In genomic region chr17:14717849-14718248, GRCh38 we compare ENCODE assay signal across 11 cellular contexts.
"Had no signal": no experiment of that assay in that cellular context is flagged by ENCODE, and none has a peak within 500 bp of the region (broad histone marks: within the 10 kb centered on the region; RNA-seq: fewer than 3 reads in every experiment).

No MANE protein-coding gene starts in this region.

- H3K27ac ChIP-seq: GM23248, HL-60, KMS-11 had no signal

- DNase-seq: GM23248, GOT3, H7, HFFc6, IMR-90, Karpas-422, KBM-7 had no signal

- H3K9me3 ChIP-seq: HAP-1 had no signal

- H3K4me3 ChIP-seq: GM23248, HAP-1 had no signal

- H3K36me3 ChIP-seq: HAP-1 had no signal

- H2AFZ ChIP-seq: GM23248 had no signal

- H3K4me1 ChIP-seq: HAP-1 had no signal

- H3K9ac ChIP-seq: GM23248, KMS-11 had no signal

- H3K4me2 ChIP-seq: KMS-11 had no signal

- ATAC-seq: HCT116 had no signal
